ENCODE assay signal across 26 cellular contexts in genomic region chr16:2728034-2728433, GRCh38. TPM values are rescaled to one million over a fixed set of nuclear protein-coding genes. Genes with fewer than 3 reads are reported as not detected.
DNase-seq lines count a peak whose midpoint lies in the region; ATAC-seq, FAIRE-seq and TF ChIP-seq lines count a peak whose summit lies in the region.
"Had no signal": no experiment of that assay in that cellular context is flagged by ENCODE, and none has a peak within 500 bp of the region (broad histone marks: within the 10 kb centered on the region; RNA-seq: fewer than 3 reads in every experiment).

No MANE protein-coding gene starts in this region.

- peaks cover 3% of the 10 kb centered on the region for H3K27me3 Mint-ChIP-seq in activated CD8-positive, alpha-beta T cell treated with anti-CD3 and anti-CD28 coated beads for 36 hours
- H3K27me3 Mint-ChIP-seq in activated CD8-positive, alpha-beta T cell treated with anti-CD3 and anti-CD28 coated beads, Interleukin-2, amount 10 ng/mL, durations not matched to agents 7 days and 5 days (ENCODE audit: low read depth), result peaks cover 11% of the 10 kb centered on the region
- H3K27me3 Mint-ChIP-seq in activated naive CD8-positive, alpha-beta T cell treated with anti-CD3 and anti-CD28 coated beads for 36 hours, result peaks cover 5% of the 10 kb centered on the region

- no peaks in the 10 kb centered on the region for H3K9me3 Mint-ChIP-seq in activated CD8-positive, alpha-beta T cell treated with anti-CD3 and anti-CD28 coated beads for 36 hours
- no peaks in the 10 kb centered on the region for H3K9me3 Mint-ChIP-seq in activated CD8-positive, alpha-beta T cell treated with anti-CD3 and anti-CD28 coated beads, Interleukin-2, amount 10 ng/mL, durations not matched to agents 7 days and 5 days (ENCODE audit: insufficient read depth)
- H3K9me3 Mint-ChIP-seq in activated naive CD8-positive, alpha-beta T cell treated with anti-CD3 and anti-CD28 coated beads for 36 hours, result no peaks in the 10 kb centered on the region
- H3K9me3 Mint-ChIP-seq: CD4-positive, alpha-beta T cell; CD8-positive, alpha-beta memory T cell; GM23338; H9 had no signal

- H3K27ac ChIP-seq in HepG2 (ENCODE audit: extremely low read length, insufficient read depth, low read length) (no peak overlapping the region), right lobe of liver (no peak overlapping the region)
- H3K27ac ChIP-seq: A549; BLaER1 treated with 17β-estradiol and CSF1 and Interleukin-3, amounts not matched to agents 10 nM and 100 nM had no signal

- no peaks in the 10 kb centered on the region; a peak in 2 of 5 replicates for H3K27me3 ChIP-seq in HepG2 (ENCODE audit: control insufficient read depth in 1 of 2, insufficient read depth in 2 of 2, low read length in 2 of 2)
- H3K27me3 ChIP-seq in right lobe of liver, result no peaks in the 10 kb centered on the region
- H3K27me3 ChIP-seq: BE2C; BLaER1 treated with 17β-estradiol and CSF1 and Interleukin-3, amounts not matched to agents 10 nM and 100 nM had no signal

- H3K27ac Mint-ChIP-seq in activated CD8-positive, alpha-beta T cell treated with anti-CD3 and anti-CD28 coated beads for 36 hours, result no peak overlapping the region
- no peak overlapping the region for H3K27ac Mint-ChIP-seq in activated CD8-positive, alpha-beta T cell treated with anti-CD3 and anti-CD28 coated beads, Interleukin-2, amount 10 ng/mL, durations not matched to agents 7 days and 5 days
- peak overlapping the region; percentile 25 for H3K27ac Mint-ChIP-seq in activated naive CD8-positive, alpha-beta T cell treated with anti-CD3 and anti-CD28 coated beads for 36 hours
- H3K27ac Mint-ChIP-seq: CD14-positive monocyte; CD4-positive, alpha-beta T cell; H9 had no signal

- H3K9me3 ChIP-seq in HepG2 (ENCODE audit: low read length), result no peaks in the 10 kb centered on the region
- H3K9me3 ChIP-seq in right lobe of liver, result no peaks in the 10 kb centered on the region
- H3K9me3 ChIP-seq: A549; BE2C; BLaER1 treated with 17β-estradiol and CSF1 and Interleukin-3, amounts not matched to agents 10 nM and 100 nM had no signal

- H2AFZ ChIP-seq in HepG2 (ENCODE audit: low read length), result no peak overlapping the region

- no peak for TF ChIP-seq POLR2A in HepG2 (IDR thresholded peaks at IDR 0.05; ENCODE audit: insufficient read depth in 1 of 2, low read depth in 2 of 2, low read length in 2 of 2)
- no peak for TF ChIP-seq POLR2A in right lobe of liver (IDR thresholded peaks at IDR 0.05)

- CTCF ChIA-PET in activated CD8-positive, alpha-beta T cell treated with anti-CD3 and anti-CD28 coated beads for 36 hours (lab: Charles Lee), result no interaction called here
- CTCF ChIA-PET in activated CD8-positive, alpha-beta T cell treated with anti-CD3 and anti-CD28 coated beads, Interleukin-2, amount 10 ng/mL, durations not matched to agents 7 days and 5 days (lab: Charles Lee), result interaction anchor here (0.8 kb wide), 1 partner anchor 883 kb away, joined by 3 read pairs; the partner anchor contains the start of gene SLX4
- CTCF ChIA-PET in HepG2 (lab: Yijun Ruan, JAX; ENCODE audit: low intra/inter-chr PET ratio, low total read pairs), result no interaction called here

- H3K4me1 ChIP-seq in HepG2 (ENCODE audit: insufficient read depth, low read length), result peaks cover 42% of the 10 kb centered on the region
- H3K4me1 ChIP-seq in right lobe of liver, result no peaks in the 10 kb centered on the region
- H3K4me1 ChIP-seq: BE2C had no signal

- in situ Hi-C loops in HepG2 (cut with HindIII; ENCODE audit: extremely low pct_ligation_motif_present, low pct_unique_long_range_greater_than_20kb), result no loop called here

- no peaks in the 10 kb centered on the region for H4K20me1 ChIP-seq in HepG2 (ENCODE audit: insufficient read depth, low read length)
- H4K20me1 ChIP-seq: BLaER1 treated with 17β-estradiol and CSF1 and Interleukin-3, amounts not matched to agents 10 nM and 100 nM had no signal

- peak overlapping the region; percentile 32; the same call in 1 of the 2 replicates for H3K4me2 ChIP-seq in HepG2 (ENCODE audit: low read depth, low read length)
- H3K4me2 ChIP-seq: A549, GM23338 had no signal

- peak; percentile 61 for ATAC-seq in activated CD8-positive, alpha-beta T cell treated with anti-CD3 and anti-CD28 coated beads for 36 hours
- no peak for ATAC-seq in activated CD8-positive, alpha-beta T cell treated with anti-CD3 and anti-CD28 coated beads, Interleukin-2, amount 10 ng/mL, durations not matched to agents 7 days and 5 days
- no peak; the same call in 2 of the 3 replicates for ATAC-seq in HepG2
- no peak for ATAC-seq in right lobe of liver
- ATAC-seq: A549, GM23338, HCT116 had no signal

- BruUV-seq in HepG2 (replicated peaks; lab: Mats Ljungman, UMichigan), result no TSS peak

- DNase-seq in activated CD8-positive, alpha-beta T cell treated with anti-CD3 and anti-CD28 coated beads for 36 hours, result no peak
- no peak for DNase-seq in activated CD8-positive, alpha-beta T cell treated with anti-CD3 and anti-CD28 coated beads, Interleukin-2, amount 10 ng/mL, durations not matched to agents 7 days and 5 days
- no peak for DNase-seq in HepG2 (ENCODE audit: low spot score)
- no peak for DNase-seq in right lobe of liver
- DNase-seq in activated naive CD8-positive, alpha-beta T cell treated with anti-CD3 and anti-CD28 coated beads for 36 hours, result no peak
- no peak for DNase-seq in COR-L47 (lab: John Stamatoyannopoulos, UW)
- DNase-seq in NCI-H2171 (lab: John Stamatoyannopoulos, UW), result no peak
- DNase-seq: 8988T; ACHN; AML-193; BE2C; Calu3; CD4-positive, alpha-beta T cell; CD8-positive, alpha-beta memory T cell; DMS53; DMS79 treated with DMSO at 0.1 percent for 48 hours; GF-D8; H9 had no signal

- TF ChIP-seq CTCF in activated CD8-positive, alpha-beta T cell treated with anti-CD3 and anti-CD28 coated beads for 36 hours (IDR thresholded peaks at IDR 0.05), result no peak
- TF ChIP-seq CTCF in HepG2 (CRISPR knock-in tag; IDR thresholded peaks at IDR 0.05) (no peak), right lobe of liver (IDR thresholded peaks at IDR 0.05) (no peak)

- POLR2A ChIA-PET in activated CD8-positive, alpha-beta T cell treated with anti-CD3 and anti-CD28 coated beads for 36 hours (lab: Charles Lee), result interaction anchor here (0.6 to 1.9 kb wide), 2 partner anchors 31 to 403 kb away, joined by 3 to 5 read pairs; no protein-coding TSS in a partner anchor
- POLR2A ChIA-PET in activated CD8-positive, alpha-beta T cell treated with anti-CD3 and anti-CD28 coated beads, Interleukin-2, amount 10 ng/mL, durations not matched to agents 7 days and 5 days (lab: Charles Lee), result no interaction called here
- POLR2A ChIA-PET in HepG2 (lab: Yijun Ruan, JAX), result interaction anchor here (0.7 to 1.6 kb wide), 2 partner anchors 24 to 235 kb away, joined by 3 to 5 read pairs; no protein-coding TSS in a partner anchor

- H3K9ac ChIP-seq in HepG2 (ENCODE audit: insufficient read depth, low read depth, low read length), result no peak overlapping the region
- H3K9ac ChIP-seq: BLaER1 treated with 17β-estradiol and CSF1 and Interleukin-3, amounts not matched to agents 10 nM and 100 nM had no signal

- FAIRE-seq in HepG2 (lab: Jason Lieb, UNC), result no peak
- FAIRE-seq: A549, GM12891, GM18507 had no signal

- peaks cover 3% of the 10 kb centered on the region for H3K4me1 Mint-ChIP-seq in activated CD8-positive, alpha-beta T cell treated with anti-CD3 and anti-CD28 coated beads for 36 hours (ENCODE audit: low read depth)
- no peaks in the 10 kb centered on the region for H3K4me1 Mint-ChIP-seq in activated CD8-positive, alpha-beta T cell treated with anti-CD3 and anti-CD28 coated beads, Interleukin-2, amount 10 ng/mL, durations not matched to agents 7 days and 5 days (ENCODE audit: low read depth)
- H3K4me1 Mint-ChIP-seq in activated naive CD8-positive, alpha-beta T cell treated with anti-CD3 and anti-CD28 coated beads for 36 hours, result peaks cover 6% of the 10 kb centered on the region
- H3K4me1 Mint-ChIP-seq: CD8-positive, alpha-beta memory T cell; GM23338; H9 had no signal

- 17% methylated on average over 7 of the region's 7 CpGs for WGBS in HepG2 (ENCODE audit: low lambda C conversion rate)
- 71% methylated on average over 6 of the region's 7 CpGs for WGBS in right lobe of liver (ENCODE audit: insufficient coverage, low coverage, low lambda C conversion rate, missing lambda C conversion rate)

- no peak for TF ChIP-seq RAD21 in HepG2 (CRISPR knock-in tag; IDR thresholded peaks at IDR 0.05)

- H3K36me3 ChIP-seq in HepG2 (replicated peaks in 1 of 2; ENCODE audit: control insufficient read depth in 1 of 2, insufficient read depth in 2 of 2, low read length in 2 of 2) (no peaks in the 10 kb centered on the region), right lobe of liver (no peaks in the 10 kb centered on the region)
- H3K36me3 ChIP-seq: BE2C; BLaER1 treated with 17β-estradiol and CSF1 and Interleukin-3, amounts not matched to agents 10 nM and 100 nM had no signal

- H3K4me3 Mint-ChIP-seq in activated CD8-positive, alpha-beta T cell treated with anti-CD3 and anti-CD28 coated beads for 36 hours, result no peak overlapping the region
- no peak overlapping the region for H3K4me3 Mint-ChIP-seq in activated CD8-positive, alpha-beta T cell treated with anti-CD3 and anti-CD28 coated beads, Interleukin-2, amount 10 ng/mL, durations not matched to agents 7 days and 5 days
- no peak overlapping the region for H3K4me3 Mint-ChIP-seq in activated naive CD8-positive, alpha-beta T cell treated with anti-CD3 and anti-CD28 coated beads for 36 hours
- H3K4me3 Mint-ChIP-seq: CD14-positive monocyte; CD4-positive, alpha-beta T cell; CD8-positive, alpha-beta memory T cell; GM23338; H9 had no signal

- intact Hi-C loops in activated CD8-positive, alpha-beta T cell treated with anti-CD3 and anti-CD28 coated beads for 36 hours (cut with micrococcal nuclease), result no loop called here
- intact Hi-C loops in HepG2 (cut with micrococcal nuclease; ENCODE audit: unreplicated experiment), result no loop called here
- intact Hi-C loops in right lobe of liver (cut with DNase I), result no loop called here

- TF ChIP-seq EP300 in HepG2 (IDR thresholded peaks at IDR 0.05; ENCODE audit: low read depth in 2 of 2, low read length in 2 of 2), result no peak
- TF ChIP-seq EP300 in HepG2 (CRISPR knock-in tag; IDR thresholded peaks at IDR 0.05; ENCODE audit: borderline replicate concordance), result no peak

- no peaks in the 10 kb centered on the region for H3K36me3 Mint-ChIP-seq in activated CD8-positive, alpha-beta T cell treated with anti-CD3 and anti-CD28 coated beads for 36 hours (ENCODE audit: low read depth)
- H3K36me3 Mint-ChIP-seq in activated CD8-positive, alpha-beta T cell treated with anti-CD3 and anti-CD28 coated beads, Interleukin-2, amount 10 ng/mL, durations not matched to agents 7 days and 5 days (ENCODE audit: low read depth), result no peaks in the 10 kb centered on the region
- no peaks in the 10 kb centered on the region for H3K36me3 Mint-ChIP-seq in activated naive CD8-positive, alpha-beta T cell treated with anti-CD3 and anti-CD28 coated beads for 36 hours
- H3K36me3 Mint-ChIP-seq: CD14-positive monocyte; CD8-positive, alpha-beta memory T cell had no signal

- no peaks in the 10 kb centered on the region for H3K79me2 ChIP-seq in HepG2 (ENCODE audit: insufficient read depth, low read length)

- H3K4me3 ChIP-seq in HepG2 (replicated peaks in 1 of 3; ENCODE audit: insufficient read depth in 1 of 3, low read depth in 2 of 3, low read length in 3 of 3), result no peak overlapping the region
- no peak overlapping the region for H3K4me3 ChIP-seq in right lobe of liver
- H3K4me3 ChIP-seq: A549; BLaER1 treated with 17β-estradiol and CSF1 and Interleukin-3, amounts not matched to agents 10 nM and 100 nM; GM23338 had no signal

RNA-seq across cellular contexts. Expression of gene PRSS27, which starts 8.0 kb away (rescaled TPM):
- 1 to 10 TPM; 1.2 to 1.4 TPM for total RNA-seq in activated CD8-positive, alpha-beta T cell treated with anti-CD3 and anti-CD28 coated beads for 36 hours
- total RNA-seq in activated CD8-positive, alpha-beta T cell treated with anti-CD3 and anti-CD28 coated beads, Interleukin-2, amount 10 ng/mL, durations not matched to agents 7 days and 5 days, result 1 to 10 TPM in 1 of 2 experiments, under 1 TPM in 1; 0.70 to 1.0 TPM
- total RNA-seq in HepG2 (2016; rRNA removed; fragmentation: Illumina TruSeq; extraction: Trizol) (0.20 TPM in 1 of 2 replicates, not detected in the other), right lobe of liver (under 1 TPM in 4 of 6 experiments, not detected in 2; 0.13 to 0.98 (median 0.49) TPM)
- total RNA-seq in HepG2 (2016; cell fraction: cytosol; rRNA removed; fragmentation: Illumina TruSeq; extraction: Trizol; ENCODE audit: low read depth), result 0.30 TPM in 1 of 2 replicates, not detected in the other
- total RNA-seq in HepG2 (2016; cell fraction: insoluble cytoplasmic fraction; rRNA removed; fragmentation: Illumina TruSeq; extraction: Trizol), result 0.35 TPM in 1 of 2 replicates, not detected in the other
- total RNA-seq in HepG2 (2016; cell fraction: membrane; rRNA removed; fragmentation: Illumina TruSeq; extraction: Trizol), result 0.12 and 0.41 TPM in 2 replicates
- total RNA-seq in HepG2 (2016; cell fraction: nucleus; rRNA removed; fragmentation: Illumina TruSeq; extraction: Trizol), result 0.19 and 0.34 TPM in 2 replicates
- 0.73 and 1.2 TPM in 2 replicates for polyA plus RNA-seq in HepG2 (2011; rRNA removed)
- 0.59 and 1.3 TPM in 2 replicates for polyA plus RNA-seq in HepG2 (2011; cell fraction: cytosol; rRNA removed)
- polyA plus RNA-seq in HepG2 (2011; cell fraction: nucleus; rRNA removed), result 2.0 and 2.8 TPM in 2 replicates
- polyA plus RNA-seq in HepG2 (2012), result 0.43 and 1.1 TPM in 2 replicates
- 0.08 and 0.16 TPM in 2 replicates for polyA plus RNA-seq in HepG2 (2016; cell fraction: cytosol; fragmentation: Illumina TruSeq; extraction: Trizol; ENCODE audit: low read depth)
- not detected in 2 replicates for polyA plus RNA-seq in HepG2 (2016; cell fraction: insoluble cytoplasmic fraction; fragmentation: Illumina TruSeq; extraction: Trizol; ENCODE audit: low read depth)
- 0.21 TPM in 1 of 2 replicates, not detected in the other for polyA plus RNA-seq in HepG2 (2016; cell fraction: membrane; fragmentation: Illumina TruSeq; extraction: Trizol; ENCODE audit: low read depth)
- polyA plus RNA-seq in HepG2 (2016; cell fraction: nucleus; fragmentation: Illumina TruSeq; extraction: Trizol; ENCODE audit: insufficient read depth, low read depth), result 0.53 TPM in 1 of 2 replicates, not detected in the other
- 1.0 and 1.7 TPM in 2 replicates for polyA minus RNA-seq in HepG2 (2011; rRNA and poly(A)+ RNA removed; ENCODE audit: low replicate concordance)
- polyA minus RNA-seq in HepG2 (2011; cell fraction: cytosol; rRNA and poly(A)+ RNA removed), result not detected in 2 replicates
- polyA minus RNA-seq in HepG2 (2011; cell fraction: nucleus; rRNA and poly(A)+ RNA removed), result 1.3 and 1.6 TPM in 2 replicates
- 1 to 10 TPM; 1.9 to 2.0 TPM for total RNA-seq in activated naive CD8-positive, alpha-beta T cell treated with anti-CD3 and anti-CD28 coated beads for 36 hours
- total RNA-seq: Daoy had no signal
- polyA plus RNA-seq: CD14-positive monocyte; CD8-positive, alpha-beta memory T cell had no signal

RNA-seq across cellular contexts. Expression of gene SRRM2, which starts 24.4 kb away (rescaled TPM):
- 100 to 1,000 TPM; 518 to 561 TPM for total RNA-seq in activated CD8-positive, alpha-beta T cell treated with anti-CD3 and anti-CD28 coated beads for 36 hours
- total RNA-seq in activated CD8-positive, alpha-beta T cell treated with anti-CD3 and anti-CD28 coated beads, Interleukin-2, amount 10 ng/mL, durations not matched to agents 7 days and 5 days, result 100 to 1,000 TPM; 501 to 511 TPM
- total RNA-seq in HepG2 (2016; rRNA removed; fragmentation: Illumina TruSeq; extraction: Trizol) (50.4 and 80.6 TPM in 2 replicates), right lobe of liver (100 to 1,000 TPM; 111 to 419 (median 289) TPM)
- total RNA-seq in HepG2 (2016; cell fraction: cytosol; rRNA removed; fragmentation: Illumina TruSeq; extraction: Trizol; ENCODE audit: low read depth), result 41.5 and 43.0 TPM in 2 replicates
- 44.1 and 73.0 TPM in 2 replicates for total RNA-seq in HepG2 (2016; cell fraction: insoluble cytoplasmic fraction; rRNA removed; fragmentation: Illumina TruSeq; extraction: Trizol)
- total RNA-seq in HepG2 (2016; cell fraction: membrane; rRNA removed; fragmentation: Illumina TruSeq; extraction: Trizol), result 48.8 and 52.0 TPM in 2 replicates
- 159 and 170 TPM in 2 replicates for total RNA-seq in HepG2 (2016; cell fraction: nucleus; rRNA removed; fragmentation: Illumina TruSeq; extraction: Trizol)
- 112 and 125 TPM in 2 replicates for polyA plus RNA-seq in HepG2 (2011; rRNA removed)
- polyA plus RNA-seq in HepG2 (2011; cell fraction: cytosol; rRNA removed), result 40.5 and 54.4 TPM in 2 replicates
- polyA plus RNA-seq in HepG2 (2011; cell fraction: nucleus; rRNA removed), result 1,408 and 1,626 TPM in 2 replicates
- 364 and 397 TPM in 2 replicates for polyA plus RNA-seq in HepG2 (2012)
- 15.2 and 19.4 TPM in 2 replicates for polyA plus RNA-seq in HepG2 (2016; cell fraction: cytosol; fragmentation: Illumina TruSeq; extraction: Trizol; ENCODE audit: low read depth)
- polyA plus RNA-seq in HepG2 (2016; cell fraction: insoluble cytoplasmic fraction; fragmentation: Illumina TruSeq; extraction: Trizol; ENCODE audit: low read depth), result 169 and 221 TPM in 2 replicates
- 38.4 and 49.5 TPM in 2 replicates for polyA plus RNA-seq in HepG2 (2016; cell fraction: membrane; fragmentation: Illumina TruSeq; extraction: Trizol; ENCODE audit: low read depth)
- 998 and 1,215 TPM in 2 replicates for polyA plus RNA-seq in HepG2 (2016; cell fraction: nucleus; fragmentation: Illumina TruSeq; extraction: Trizol; ENCODE audit: insufficient read depth, low read depth)
- polyA minus RNA-seq in HepG2 (2011; rRNA and poly(A)+ RNA removed; ENCODE audit: low replicate concordance), result 125 and 143 TPM in 2 replicates
- 88.7 and 111 TPM in 2 replicates for polyA minus RNA-seq in HepG2 (2011; cell fraction: cytosol; rRNA and poly(A)+ RNA removed)
- polyA minus RNA-seq in HepG2 (2011; cell fraction: nucleus; rRNA and poly(A)+ RNA removed), result 176 and 198 TPM in 2 replicates
- total RNA-seq in activated naive CD8-positive, alpha-beta T cell treated with anti-CD3 and anti-CD28 coated beads for 36 hours, result 100 to 1,000 TPM; 460 to 507 TPM

RNA-seq across cellular contexts. Expression of gene KCTD5, which starts 45.7 kb away (rescaled TPM):
- 10 to 100 TPM; 26.0 to 27.3 TPM for total RNA-seq in activated CD8-positive, alpha-beta T cell treated with anti-CD3 and anti-CD28 coated beads for 36 hours
- 10 to 100 TPM; 33.2 to 35.9 TPM for total RNA-seq in activated CD8-positive, alpha-beta T cell treated with anti-CD3 and anti-CD28 coated beads, Interleukin-2, amount 10 ng/mL, durations not matched to agents 7 days and 5 days
- total RNA-seq in HepG2 (2016; rRNA removed; fragmentation: Illumina TruSeq; extraction: Trizol) (29.8 and 31.0 TPM in 2 replicates), right lobe of liver (10 to 100 TPM in 4 of 6 experiments, 1 to 10 TPM in 2; 7.3 to 22.8 (median 11.1) TPM)
- 5.0 and 5.1 TPM in 2 replicates for total RNA-seq in HepG2 (2016; cell fraction: cytosol; rRNA removed; fragmentation: Illumina TruSeq; extraction: Trizol; ENCODE audit: low read depth)
- total RNA-seq in HepG2 (2016; cell fraction: insoluble cytoplasmic fraction; rRNA removed; fragmentation: Illumina TruSeq; extraction: Trizol), result 27.9 and 29.1 TPM in 2 replicates
- total RNA-seq in HepG2 (2016; cell fraction: membrane; rRNA removed; fragmentation: Illumina TruSeq; extraction: Trizol), result 14.7 and 15.1 TPM in 2 replicates
- 13.3 and 14.3 TPM in 2 replicates for total RNA-seq in HepG2 (2016; cell fraction: nucleus; rRNA removed; fragmentation: Illumina TruSeq; extraction: Trizol)
- 25.4 and 30.1 TPM in 2 replicates for polyA plus RNA-seq in HepG2 (2011; rRNA removed)
- polyA plus RNA-seq in HepG2 (2011; cell fraction: cytosol; rRNA removed), result 33.9 and 64.2 TPM in 2 replicates
- 25.5 and 25.6 TPM in 2 replicates for polyA plus RNA-seq in HepG2 (2011; cell fraction: nucleus; rRNA removed)
- polyA plus RNA-seq in HepG2 (2012), result 16.3 and 19.0 TPM in 2 replicates
- polyA plus RNA-seq in HepG2 (2016; cell fraction: cytosol; fragmentation: Illumina TruSeq; extraction: Trizol; ENCODE audit: low read depth), result 3.8 and 4.0 TPM in 2 replicates
- 32.7 and 37.0 TPM in 2 replicates for polyA plus RNA-seq in HepG2 (2016; cell fraction: insoluble cytoplasmic fraction; fragmentation: Illumina TruSeq; extraction: Trizol; ENCODE audit: low read depth)
- 9.8 and 10.5 TPM in 2 replicates for polyA plus RNA-seq in HepG2 (2016; cell fraction: membrane; fragmentation: Illumina TruSeq; extraction: Trizol; ENCODE audit: low read depth)
- 21.4 and 22.6 TPM in 2 replicates for polyA plus RNA-seq in HepG2 (2016; cell fraction: nucleus; fragmentation: Illumina TruSeq; extraction: Trizol; ENCODE audit: insufficient read depth, low read depth)
- polyA minus RNA-seq in HepG2 (2011; rRNA and poly(A)+ RNA removed; ENCODE audit: low replicate concordance), result 23.0 and 26.3 TPM in 2 replicates
- 12.8 and 16.6 TPM in 2 replicates for polyA minus RNA-seq in HepG2 (2011; cell fraction: cytosol; rRNA and poly(A)+ RNA removed)
- 11.3 and 13.7 TPM in 2 replicates for polyA minus RNA-seq in HepG2 (2011; cell fraction: nucleus; rRNA and poly(A)+ RNA removed)
- 10 to 100 TPM; 29.2 to 29.3 TPM for total RNA-seq in activated naive CD8-positive, alpha-beta T cell treated with anti-CD3 and anti-CD28 coated beads for 36 hours

RNA-seq across cellular contexts. Expression of gene ELOB, which starts 49.0 kb away (rescaled TPM):
- 100 to 1,000 TPM; 174 to 178 TPM for total RNA-seq in activated CD8-positive, alpha-beta T cell treated with anti-CD3 and anti-CD28 coated beads for 36 hours
- total RNA-seq in activated CD8-positive, alpha-beta T cell treated with anti-CD3 and anti-CD28 coated beads, Interleukin-2, amount 10 ng/mL, durations not matched to agents 7 days and 5 days, result 100 to 1,000 TPM; 163 to 182 TPM
- total RNA-seq in HepG2 (2016; rRNA removed; fragmentation: Illumina TruSeq; extraction: Trizol) (208 and 253 TPM in 2 replicates), right lobe of liver (100 to 1,000 TPM in 5 of 6 experiments, 10 to 100 TPM in 1; 97.5 to 521 (median 122) TPM)
- total RNA-seq in HepG2 (2016; cell fraction: cytosol; rRNA removed; fragmentation: Illumina TruSeq; extraction: Trizol; ENCODE audit: low read depth), result 337 and 393 TPM in 2 replicates
- total RNA-seq in HepG2 (2016; cell fraction: insoluble cytoplasmic fraction; rRNA removed; fragmentation: Illumina TruSeq; extraction: Trizol), result 204 and 279 TPM in 2 replicates
- total RNA-seq in HepG2 (2016; cell fraction: membrane; rRNA removed; fragmentation: Illumina TruSeq; extraction: Trizol), result 174 and 204 TPM in 2 replicates
- 53.2 and 75.0 TPM in 2 replicates for total RNA-seq in HepG2 (2016; cell fraction: nucleus; rRNA removed; fragmentation: Illumina TruSeq; extraction: Trizol)
- polyA plus RNA-seq in HepG2 (2011; rRNA removed), result 225 and 236 TPM in 2 replicates
- polyA plus RNA-seq in HepG2 (2011; cell fraction: cytosol; rRNA removed), result 204 and 385 TPM in 2 replicates
- polyA plus RNA-seq in HepG2 (2011; cell fraction: nucleus; rRNA removed), result 89.2 and 109 TPM in 2 replicates
- polyA plus RNA-seq in HepG2 (2012), result 108 and 117 TPM in 2 replicates
- polyA plus RNA-seq in HepG2 (2016; cell fraction: cytosol; fragmentation: Illumina TruSeq; extraction: Trizol; ENCODE audit: low read depth), result 547 and 569 TPM in 2 replicates
- polyA plus RNA-seq in HepG2 (2016; cell fraction: insoluble cytoplasmic fraction; fragmentation: Illumina TruSeq; extraction: Trizol; ENCODE audit: low read depth), result 265 and 294 TPM in 2 replicates
- polyA plus RNA-seq in HepG2 (2016; cell fraction: membrane; fragmentation: Illumina TruSeq; extraction: Trizol; ENCODE audit: low read depth), result 203 and 243 TPM in 2 replicates
- polyA plus RNA-seq in HepG2 (2016; cell fraction: nucleus; fragmentation: Illumina TruSeq; extraction: Trizol; ENCODE audit: insufficient read depth, low read depth), result 127 and 128 TPM in 2 replicates
- 125 and 227 TPM in 2 replicates for polyA minus RNA-seq in HepG2 (2011; rRNA and poly(A)+ RNA removed; ENCODE audit: low replicate concordance)
- polyA minus RNA-seq in HepG2 (2011; cell fraction: cytosol; rRNA and poly(A)+ RNA removed), result 25.2 and 36.1 TPM in 2 replicates
- 9.8 and 9.9 TPM in 2 replicates for polyA minus RNA-seq in HepG2 (2011; cell fraction: nucleus; rRNA and poly(A)+ RNA removed)
- 100 to 1,000 TPM; 267 to 291 TPM for total RNA-seq in activated naive CD8-positive, alpha-beta T cell treated with anti-CD3 and anti-CD28 coated beads for 36 hours

RNA-seq across cellular contexts. Expression of gene PRSS33, which starts 59.3 kb away (rescaled TPM):
- total RNA-seq in activated CD8-positive, alpha-beta T cell treated with anti-CD3 and anti-CD28 coated beads for 36 hours, result under 1 TPM in 1 of 2 experiments, not detected in 1; 0.29 TPM
- total RNA-seq in activated CD8-positive, alpha-beta T cell treated with anti-CD3 and anti-CD28 coated beads, Interleukin-2, amount 10 ng/mL, durations not matched to agents 7 days and 5 days, result not detected
- total RNA-seq in HepG2 (2016; rRNA removed; fragmentation: Illumina TruSeq; extraction: Trizol) (not detected in 2 replicates), right lobe of liver (not detected)
- total RNA-seq in HepG2 (2016; cell fraction: cytosol; rRNA removed; fragmentation: Illumina TruSeq; extraction: Trizol; ENCODE audit: low read depth), result not detected in 2 replicates
- not detected in 2 replicates for total RNA-seq in HepG2 (2016; cell fraction: insoluble cytoplasmic fraction; rRNA removed; fragmentation: Illumina TruSeq; extraction: Trizol)
- not detected in 2 replicates for total RNA-seq in HepG2 (2016; cell fraction: membrane; rRNA removed; fragmentation: Illumina TruSeq; extraction: Trizol)
- not detected in 2 replicates for total RNA-seq in HepG2 (2016; cell fraction: nucleus; rRNA removed; fragmentation: Illumina TruSeq; extraction: Trizol)
- polyA plus RNA-seq in HepG2 (2011; rRNA removed), result not detected in 2 replicates
- polyA plus RNA-seq in HepG2 (2011; cell fraction: cytosol; rRNA removed), result not detected in 2 replicates
- polyA plus RNA-seq in HepG2 (2011; cell fraction: nucleus; rRNA removed), result not detected in 2 replicates
- not detected in 2 replicates for polyA plus RNA-seq in HepG2 (2012)
- not detected in 2 replicates for polyA plus RNA-seq in HepG2 (2016; cell fraction: cytosol; fragmentation: Illumina TruSeq; extraction: Trizol; ENCODE audit: low read depth)
- not detected in 2 replicates for polyA plus RNA-seq in HepG2 (2016; cell fraction: insoluble cytoplasmic fraction; fragmentation: Illumina TruSeq; extraction: Trizol; ENCODE audit: low read depth)
- not detected in 2 replicates for polyA plus RNA-seq in HepG2 (2016; cell fraction: membrane; fragmentation: Illumina TruSeq; extraction: Trizol; ENCODE audit: low read depth)
- polyA plus RNA-seq in HepG2 (2016; cell fraction: nucleus; fragmentation: Illumina TruSeq; extraction: Trizol; ENCODE audit: insufficient read depth, low read depth), result not detected in 2 replicates
- polyA minus RNA-seq in HepG2 (2011; rRNA and poly(A)+ RNA removed; ENCODE audit: low replicate concordance), result not detected in 2 replicates
- polyA minus RNA-seq in HepG2 (2011; cell fraction: cytosol; rRNA and poly(A)+ RNA removed), result not detected in 2 replicates
- polyA minus RNA-seq in HepG2 (2011; cell fraction: nucleus; rRNA and poly(A)+ RNA removed), result not detected in 2 replicates
- total RNA-seq in activated naive CD8-positive, alpha-beta T cell treated with anti-CD3 and anti-CD28 coated beads for 36 hours, result under 1 TPM; 0.40 to 0.54 TPM
- total RNA-seq: CD4-positive, alpha-beta T cell; Daoy; H9 had no signal
- polyA plus RNA-seq: CD14-positive monocyte; CD8-positive, alpha-beta memory T cell had no signal
